Comparison of ENCODE assay signal across 8 cellular contexts in the genomic region with DNA sequence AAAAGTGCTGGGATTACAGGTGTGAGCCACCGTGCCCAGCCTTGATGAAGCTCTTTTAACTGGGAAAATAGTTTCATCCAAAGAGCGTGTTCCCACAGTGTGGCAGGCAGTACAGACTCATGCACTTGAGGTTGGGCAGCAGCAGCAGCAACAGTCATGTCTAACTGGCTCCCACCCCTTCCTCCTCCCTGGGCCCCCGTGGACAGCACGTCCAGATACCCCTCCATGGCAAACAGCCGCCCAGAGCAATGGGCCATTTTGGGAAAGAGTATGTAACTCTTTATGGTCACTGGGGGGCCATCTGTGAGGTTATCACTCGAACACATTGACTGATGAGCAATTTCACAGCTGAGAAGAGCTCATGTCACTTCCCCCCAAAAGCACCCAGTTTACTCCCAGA.
"Had no signal": no experiment of that assay in that cellular context is flagged by ENCODE, and none has a peak within 500 bp of the region (broad histone marks: within the 10 kb centered on the region; RNA-seq: fewer than 3 reads in every experiment).

No MANE protein-coding gene starts in this region.

- FAIRE-seq: G401.6, GM12878, GM12891, GM12892, GM18507, GM19239 had no signal

- ATAC-seq: GM12878 had no signal

- H3K4me3 ChIP-seq: GM12878 had no signal

- DNase-seq: GDM1, GF-D8 had no signal
